In the genomic region with DNA sequence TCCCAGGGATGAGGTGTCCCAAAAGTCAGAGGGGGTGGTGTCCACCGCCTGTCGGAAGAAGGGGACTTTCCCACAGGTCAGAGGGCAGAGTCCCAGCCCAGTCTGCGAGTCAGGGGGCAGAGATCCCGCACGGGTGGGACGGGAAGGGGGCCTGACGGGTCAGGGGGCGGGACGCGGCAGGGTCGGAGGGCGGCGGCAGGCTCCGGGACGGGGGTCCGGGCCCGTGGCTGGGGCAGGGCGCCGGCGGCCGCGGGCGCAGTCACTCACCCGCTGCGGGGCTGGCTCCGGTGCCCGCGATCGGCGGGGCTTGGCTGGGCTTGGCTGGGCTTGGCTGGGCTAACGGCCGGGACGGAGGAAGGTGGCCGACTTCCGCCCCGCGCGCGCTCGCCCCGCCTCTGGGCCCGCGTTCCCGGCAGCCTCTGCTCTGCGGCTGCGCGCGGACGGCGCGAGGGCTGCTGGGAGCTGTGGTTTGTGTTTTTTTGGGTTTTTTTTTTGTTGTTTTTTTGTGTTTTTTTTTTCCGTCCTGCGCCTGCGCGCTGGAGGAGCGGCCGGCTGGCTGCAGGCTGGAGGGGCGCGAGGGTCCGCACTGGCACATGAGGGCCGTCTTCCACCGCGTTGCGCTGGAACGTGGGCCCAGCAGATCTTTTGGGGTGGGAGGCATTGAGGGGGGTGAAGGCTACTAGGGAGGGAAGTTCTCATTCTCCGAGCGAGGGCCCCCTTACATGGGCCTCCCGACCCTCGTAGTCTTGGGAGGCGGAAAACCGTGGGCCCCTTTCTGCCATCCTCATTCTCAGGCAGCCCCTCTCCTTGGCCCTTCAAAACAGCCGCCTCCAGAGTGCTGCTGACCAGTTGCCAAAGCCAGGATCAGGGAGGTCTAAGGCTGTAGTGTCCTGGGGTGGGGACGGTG, we compare ENCODE assay signal across 1 cellular context.
TF ChIP-seq lines count a peak whose summit lies in the region.

Gene CANT1, minus strand, starts transcription at position 368 of the 907 bp plus-strand sequence. CDS start 12,142 bp downstream, outside the sequence.

TF ChIP-seq in HepG2, 621 proteins besides CTCF, POLR2A, EP300 and RAD21 (continued from another document and continues in another):
- TF ChIP-seq, protein P1, sequence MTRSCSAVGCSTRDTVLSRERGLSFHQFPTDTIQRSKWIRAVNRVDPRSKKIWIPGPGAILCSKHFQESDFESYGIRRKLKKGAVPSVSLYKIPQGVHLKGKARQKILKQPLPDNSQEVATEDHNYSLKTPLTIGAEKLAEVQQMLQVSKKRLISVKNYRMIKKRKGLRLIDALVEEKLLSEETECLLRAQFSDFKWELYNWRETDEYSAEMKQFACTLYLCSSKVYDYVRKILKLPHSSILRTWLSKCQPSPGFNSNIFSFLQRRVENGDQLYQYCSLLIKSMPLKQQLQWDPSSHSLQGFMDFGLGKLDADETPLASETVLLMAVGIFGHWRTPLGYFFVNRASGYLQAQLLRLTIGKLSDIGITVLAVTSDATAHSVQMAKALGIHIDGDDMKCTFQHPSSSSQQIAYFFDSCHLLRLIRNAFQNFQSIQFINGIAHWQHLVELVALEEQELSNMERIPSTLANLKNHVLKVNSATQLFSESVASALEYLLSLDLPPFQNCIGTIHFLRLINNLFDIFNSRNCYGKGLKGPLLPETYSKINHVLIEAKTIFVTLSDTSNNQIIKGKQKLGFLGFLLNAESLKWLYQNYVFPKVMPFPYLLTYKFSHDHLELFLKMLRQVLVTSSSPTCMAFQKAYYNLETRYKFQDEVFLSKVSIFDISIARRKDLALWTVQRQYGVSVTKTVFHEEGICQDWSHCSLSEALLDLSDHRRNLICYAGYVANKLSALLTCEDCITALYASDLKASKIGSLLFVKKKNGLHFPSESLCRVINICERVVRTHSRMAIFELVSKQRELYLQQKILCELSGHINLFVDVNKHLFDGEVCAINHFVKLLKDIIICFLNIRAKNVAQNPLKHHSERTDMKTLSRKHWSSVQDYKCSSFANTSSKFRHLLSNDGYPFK (CRISPR knock-in tag; IDR thresholded peaks at IDR 0.05; ENCODE audit: borderline replicate concordance), result no peak
- TF ChIP-seq ZNF556 (CRISPR knock-in tag; IDR thresholded peaks at IDR 0.05; ENCODE audit: borderline replicate concordance) (no peak), SAP130 (CRISPR knock-in tag; IDR thresholded peaks at IDR 0.05; ENCODE audit: low read depth) (peak; percentile 89), HES4 (CRISPR knock-in tag; IDR thresholded peaks at IDR 0.05; ENCODE audit: borderline replicate concordance) (no peak), SRSF4 (IDR thresholded peaks at IDR 0.05; ENCODE audit: low read depth, low read length, poor library complexity, severe bottlenecking) (no peak), ZNF780A (CRISPR knock-in tag; IDR thresholded peaks at IDR 0.05) (no peak), ZNF615 (CRISPR knock-in tag; IDR thresholded peaks at IDR 0.05; ENCODE audit: borderline replicate concordance) (no peak), ZNF761 (CRISPR knock-in tag; conservative IDR thresholded peaks at IDR 0.05) (no peak), LCORL (IDR thresholded peaks at IDR 0.05) (peak; percentile 93), LCORL (CRISPR knock-in tag; IDR thresholded peaks at IDR 0.05) (no peak), KLF13 (CRISPR knock-in tag; IDR thresholded peaks at IDR 0.05) (no peak), CERS6 (CRISPR knock-in tag; IDR thresholded peaks at IDR 0.05) (no peak), ELF4 (CRISPR knock-in tag; IDR thresholded peaks at IDR 0.05; ENCODE audit: borderline replicate concordance) (peak; percentile 55; the same call in 1 of the 2 replicates), MIXL1 (CRISPR knock-in tag; IDR thresholded peaks at IDR 0.05) (0 out of 2 replicates have a peak, but pooled peaks have one; percentile 7), GATA4 (IDR thresholded peaks at IDR 0.05; ENCODE audit: borderline replicate concordance, low read depth) (peak; percentile 21; the same call in 1 of the 2 replicates), HDAC6 (IDR thresholded peaks at IDR 0.05; ENCODE audit: low read depth, low read length) (no peak), ATAD3A (CRISPR knock-in tag; IDR thresholded peaks at IDR 0.05) (no peak), ZNF879 (CRISPR knock-in tag; IDR thresholded peaks at IDR 0.05) (no peak), DMAP1 (CRISPR knock-in tag; IDR thresholded peaks at IDR 0.05) (peak; percentile 51; the same call in 1 of the 2 replicates), SATB2 (CRISPR knock-in tag; IDR thresholded peaks at IDR 0.05) (no peak), JARID2 (CRISPR knock-in tag; IDR thresholded peaks at IDR 0.05; ENCODE audit: insufficient replicate concordance) (peak; percentile 64), ZNF768 (CRISPR knock-in tag; IDR thresholded peaks at IDR 0.05) (peak; percentile 56; the same call in 1 of the 2 replicates), ZNF350 (CRISPR knock-in tag; IDR thresholded peaks at IDR 0.05; ENCODE audit: borderline replicate concordance, low read depth) (no peak; the same call in 1 of the 2 replicates), ZHX1 (CRISPR knock-in tag; IDR thresholded peaks at IDR 0.05; ENCODE audit: low read depth) (0 out of 2 replicates have a peak, but pooled peaks have one; percentile 7), RARA (CRISPR knock-in tag; IDR thresholded peaks at IDR 0.05) (no peak), HDAC1 (CRISPR knock-in tag; IDR thresholded peaks at IDR 0.05) (peak; percentile 73; the same call in 1 of the 2 replicates), GABPA (IDR thresholded peaks at IDR 0.05; ENCODE audit: low read depth, low read length) (peak; percentile 69), GABPA (CRISPR knock-in tag; IDR thresholded peaks at IDR 0.05; ENCODE audit: low read depth) (peak; percentile 69), ZBTB14 (CRISPR knock-in tag; IDR thresholded peaks at IDR 0.05) (peak; percentile 86), CENPT (CRISPR knock-in tag; IDR thresholded peaks at IDR 0.05; ENCODE audit: low read depth) (peak; percentile 60; the same call in 1 of the 2 replicates), REPIN1 (CRISPR knock-in tag; IDR thresholded peaks at IDR 0.05; ENCODE audit: borderline replicate concordance, low read depth) (peak; percentile 81; the same call in 1 of the 2 replicates), STAT6 (CRISPR knock-in tag; IDR thresholded peaks at IDR 0.05; ENCODE audit: borderline replicate concordance) (no peak), ZNF292 (CRISPR knock-in tag; IDR thresholded peaks at IDR 0.05; ENCODE audit: borderline replicate concordance, low read depth) (no peak), ZNF275 (CRISPR knock-in tag; IDR thresholded peaks at IDR 0.05; ENCODE audit: borderline replicate concordance) (no peak; the same call in 1 of the 2 replicates), FOSL2 (CRISPR knock-in tag; IDR thresholded peaks at IDR 0.05) (no peak; the same call in 1 of the 2 replicates), CHD4 (IDR thresholded peaks at IDR 0.05; ENCODE audit: borderline replicate concordance, low read length) (no peak)
- TF ChIP-seq, protein P2, sequence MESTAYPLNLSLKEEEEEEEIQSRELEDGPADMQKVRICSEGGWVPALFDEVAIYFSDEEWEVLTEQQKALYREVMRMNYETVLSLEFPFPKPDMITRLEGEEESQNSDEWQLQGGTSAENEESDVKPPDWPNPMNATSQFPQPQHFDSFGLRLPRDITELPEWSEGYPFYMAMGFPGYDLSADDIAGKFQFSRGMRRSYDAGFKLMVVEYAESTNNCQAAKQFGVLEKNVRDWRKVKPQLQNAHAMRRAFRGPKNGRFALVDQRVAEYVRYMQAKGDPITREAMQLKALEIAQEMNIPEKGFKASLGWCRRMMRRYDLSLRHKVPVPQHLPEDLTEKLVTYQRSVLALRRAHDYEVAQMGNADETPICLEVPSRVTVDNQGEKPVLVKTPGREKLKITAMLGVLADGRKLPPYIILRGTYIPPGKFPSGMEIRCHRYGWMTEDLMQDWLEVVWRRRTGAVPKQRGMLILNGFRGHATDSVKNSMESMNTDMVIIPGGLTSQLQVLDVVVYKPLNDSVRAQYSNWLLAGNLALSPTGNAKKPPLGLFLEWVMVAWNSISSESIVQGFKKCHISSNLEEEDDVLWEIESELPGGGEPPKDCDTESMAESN (CRISPR knock-in tag; conservative IDR thresholded peaks at IDR 0.05), result no peak; the same call in 1 of the 2 replicates
- TF ChIP-seq, protein P3, sequence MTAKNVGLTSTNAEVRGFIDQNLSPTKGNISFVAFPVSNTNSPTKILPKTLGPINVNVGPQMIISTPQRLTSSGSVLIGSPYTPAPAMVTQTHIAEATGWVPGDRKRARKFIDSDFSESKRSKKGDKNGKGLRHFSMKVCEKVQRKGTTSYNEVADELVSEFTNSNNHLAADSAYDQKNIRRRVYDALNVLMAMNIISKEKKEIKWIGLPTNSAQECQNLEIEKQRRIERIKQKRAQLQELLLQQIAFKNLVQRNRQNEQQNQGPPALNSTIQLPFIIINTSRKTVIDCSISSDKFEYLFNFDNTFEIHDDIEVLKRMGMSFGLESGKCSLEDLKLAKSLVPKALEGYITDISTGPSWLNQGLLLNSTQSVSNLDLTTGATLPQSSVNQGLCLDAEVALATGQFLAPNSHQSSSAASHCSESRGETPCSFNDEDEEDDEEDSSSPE (CRISPR knock-in tag; IDR thresholded peaks at IDR 0.05), result peak; percentile 85
- TF ChIP-seq, protein P4, sequence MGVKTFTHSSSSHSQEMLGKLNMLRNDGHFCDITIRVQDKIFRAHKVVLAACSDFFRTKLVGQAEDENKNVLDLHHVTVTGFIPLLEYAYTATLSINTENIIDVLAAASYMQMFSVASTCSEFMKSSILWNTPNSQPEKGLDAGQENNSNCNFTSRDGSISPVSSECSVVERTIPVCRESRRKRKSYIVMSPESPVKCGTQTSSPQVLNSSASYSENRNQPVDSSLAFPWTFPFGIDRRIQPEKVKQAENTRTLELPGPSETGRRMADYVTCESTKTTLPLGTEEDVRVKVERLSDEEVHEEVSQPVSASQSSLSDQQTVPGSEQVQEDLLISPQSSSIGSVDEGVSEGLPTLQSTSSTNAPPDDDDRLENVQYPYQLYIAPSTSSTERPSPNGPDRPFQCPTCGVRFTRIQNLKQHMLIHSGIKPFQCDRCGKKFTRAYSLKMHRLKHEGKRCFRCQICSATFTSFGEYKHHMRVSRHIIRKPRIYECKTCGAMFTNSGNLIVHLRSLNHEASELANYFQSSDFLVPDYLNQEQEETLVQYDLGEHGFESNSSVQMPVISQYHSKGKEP (CRISPR knock-in tag; IDR thresholded peaks at IDR 0.05), result 0 out of 2 replicates have a peak, but pooled peaks have one; percentile 15
- TF ChIP-seq, protein P5, sequence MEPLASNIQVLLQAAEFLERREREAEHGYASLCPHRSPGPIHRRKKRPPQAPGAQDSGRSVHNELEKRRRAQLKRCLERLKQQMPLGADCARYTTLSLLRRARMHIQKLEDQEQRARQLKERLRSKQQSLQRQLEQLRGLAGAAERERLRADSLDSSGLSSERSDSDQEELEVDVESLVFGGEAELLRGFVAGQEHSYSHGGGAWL (CRISPR knock-in tag; IDR thresholded peaks at IDR 0.05), result peak; percentile 84
